Comparison of ENCODE assay signal across 9 cellular contexts in the genomic region with DNA sequence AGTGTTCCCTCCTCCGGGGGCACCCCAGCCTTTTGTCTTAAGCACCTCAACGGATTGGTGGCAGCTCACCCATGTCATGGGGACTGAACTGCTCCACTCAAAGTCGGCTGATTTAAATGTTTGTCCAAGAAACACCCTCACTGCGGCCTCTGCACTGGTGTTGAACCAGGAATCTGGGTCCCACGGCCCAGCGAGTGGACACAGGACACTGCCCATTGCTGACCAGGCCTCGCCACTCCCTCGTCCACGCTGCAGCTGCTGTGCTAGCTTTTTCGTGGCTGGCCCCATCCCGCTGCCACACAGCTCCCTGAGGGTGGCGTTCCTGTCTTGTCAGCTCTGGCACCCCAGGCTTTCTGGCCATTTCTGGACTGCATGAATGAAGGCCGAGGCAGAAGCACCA.
"Had no signal": no experiment of that assay in that cellular context is flagged by ENCODE, and none has a peak within 500 bp of the region (broad histone marks: within the 10 kb centered on the region; RNA-seq: fewer than 3 reads in every experiment).

No MANE protein-coding gene starts in this region.

- DNase-seq: HFFc6, KBM-7 had no signal

- H3K27ac Mint-ChIP-seq: GM23338, HFFc6 had no signal

- H3K9me3 ChIP-seq: HAP-1 had no signal

- H3K4me2 ChIP-seq: GM23338 had no signal

- ATAC-seq: GM23338, HCT116 had no signal

- H3K4me1 ChIP-seq: HAP-1 had no signal

- H2AFZ ChIP-seq: GM23338 had no signal

- H3K4me3 ChIP-seq: GM23338, HAP-1 had no signal

- FAIRE-seq: H1, H54, HTR-8/SVneo had no signal

- H3K9me3 Mint-ChIP-seq: GM23338 had no signal

- H3K36me3 ChIP-seq: HAP-1 had no signal

- H3K27me3 Mint-ChIP-seq: IgD-negative memory B cell had no signal

- H3K4me3 Mint-ChIP-seq: GM23338, HFFc6, IgD-negative memory B cell had no signal
